ENCODE assay signal across 8 cellular contexts in genomic region chr10:5975641-5976473, GRCh38. TPM values are rescaled to one million over a fixed set of nuclear protein-coding genes. Genes with fewer than 3 reads are reported as not detected.
A peak's percentile ranks its signal among the peaks of the same experiment; 100 is the strongest.
DNase-seq lines count a peak whose midpoint lies in the region; ATAC-seq lines count a peak whose summit lies in the region.

No MANE protein-coding gene starts in this region.

- H3K4me3 ChIP-seq in skin epidermis, result peak overlapping the region; percentile 46 to 99 (median 86)

- H3K27ac ChIP-seq in skin epidermis, result peak overlapping the region in 20 of 21 experiments; percentile 67 to 100 (median 94)

- intact Hi-C loops in Right ventricle myocardium superior (cut with DNase I), result no loop called here

- peak; percentile 39 for DNase-seq in ELR (ENCODE audit: low read depth)
- peak; percentile 48 for DNase-seq in LoVo (ENCODE audit: low spot score)
- DNase-seq in activated T-cell treated with anti-CD3 and anti-CD28 coated beads, Interleukin-2, amount 50 U/mL, for 1 hour, result peak; percentile 35
- DNase-seq in Right ventricle myocardium superior, result no peak
- no peak for DNase-seq in NCI-H1930 (lab: John Stamatoyannopoulos, UW)
- no peak for DNase-seq in NCI-H526 (lab: John Stamatoyannopoulos, UW)

- ATAC-seq in GM21737 (IDR thresholded peaks at IDR 0.05; ENCODE audit: unreplicated experiment) (peak; percentile 56), Right ventricle myocardium superior (ENCODE audit: poor library complexity) (peak; percentile 50)

RNA-seq across cellular contexts. Expression of gene IL15RA, which starts 1.5 kb away (rescaled TPM):
- 8.2 TPM for total RNA-seq in Right ventricle myocardium superior

Comparison
In these comparisons a context has a peak if more than half of its experiments do, and no peak if none do; other contexts are left out.
1. DNase-seq: peak in ELR (single experiment), LoVo (single experiment) and activated T-cell treated with anti-CD3 and anti-CD28 coated beads, Interleukin-2, amount 50 U/mL, for 1 hour (single experiment); none in Right ventricle myocardium superior (single experiment), NCI-H1930 (0 of 2) and NCI-H526 (0 of 2).